1 cellular context compared by ENCODE assay signal in the genomic region with DNA sequence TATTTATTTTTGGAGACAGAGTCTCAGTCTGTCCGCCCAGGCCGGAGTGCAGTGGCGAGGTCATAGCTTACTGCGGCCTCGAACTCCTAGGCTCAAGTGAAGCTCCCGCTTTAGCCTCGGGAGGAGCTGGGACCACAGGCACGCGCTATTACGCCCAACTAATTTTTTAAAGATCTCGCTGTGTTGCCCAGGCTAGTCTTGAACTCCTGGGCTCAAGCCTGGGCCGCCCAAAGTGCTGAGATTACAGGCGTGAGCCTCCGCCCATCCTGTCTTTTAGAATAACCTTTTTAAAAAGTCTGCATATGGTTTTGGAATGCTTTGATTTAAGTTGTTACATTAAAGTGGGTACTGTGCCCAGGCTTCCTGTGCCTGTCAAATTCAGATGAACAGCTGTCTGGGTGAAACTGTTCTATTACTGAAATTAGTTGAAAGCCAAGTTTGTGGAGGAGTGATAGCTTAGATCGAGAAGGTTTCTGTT.
TF ChIP-seq lines count a peak whose summit lies in the region.

No MANE protein-coding gene starts in this region.

TF ChIP-seq in IMR-90, 13 proteins besides CTCF, POLR2A, EP300 and RAD21 (continued from another document):
- TF ChIP-seq, protein P1, sequence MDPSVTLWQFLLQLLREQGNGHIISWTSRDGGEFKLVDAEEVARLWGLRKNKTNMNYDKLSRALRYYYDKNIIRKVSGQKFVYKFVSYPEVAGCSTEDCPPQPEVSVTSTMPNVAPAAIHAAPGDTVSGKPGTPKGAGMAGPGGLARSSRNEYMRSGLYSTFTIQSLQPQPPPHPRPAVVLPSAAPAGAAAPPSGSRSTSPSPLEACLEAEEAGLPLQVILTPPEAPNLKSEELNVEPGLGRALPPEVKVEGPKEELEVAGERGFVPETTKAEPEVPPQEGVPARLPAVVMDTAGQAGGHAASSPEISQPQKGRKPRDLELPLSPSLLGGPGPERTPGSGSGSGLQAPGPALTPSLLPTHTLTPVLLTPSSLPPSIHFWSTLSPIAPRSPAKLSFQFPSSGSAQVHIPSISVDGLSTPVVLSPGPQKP (IDR thresholded peaks at IDR 0.05; ENCODE audit: borderline replicate concordance, low read depth, low read length): no peak
